In the genomic region with DNA sequence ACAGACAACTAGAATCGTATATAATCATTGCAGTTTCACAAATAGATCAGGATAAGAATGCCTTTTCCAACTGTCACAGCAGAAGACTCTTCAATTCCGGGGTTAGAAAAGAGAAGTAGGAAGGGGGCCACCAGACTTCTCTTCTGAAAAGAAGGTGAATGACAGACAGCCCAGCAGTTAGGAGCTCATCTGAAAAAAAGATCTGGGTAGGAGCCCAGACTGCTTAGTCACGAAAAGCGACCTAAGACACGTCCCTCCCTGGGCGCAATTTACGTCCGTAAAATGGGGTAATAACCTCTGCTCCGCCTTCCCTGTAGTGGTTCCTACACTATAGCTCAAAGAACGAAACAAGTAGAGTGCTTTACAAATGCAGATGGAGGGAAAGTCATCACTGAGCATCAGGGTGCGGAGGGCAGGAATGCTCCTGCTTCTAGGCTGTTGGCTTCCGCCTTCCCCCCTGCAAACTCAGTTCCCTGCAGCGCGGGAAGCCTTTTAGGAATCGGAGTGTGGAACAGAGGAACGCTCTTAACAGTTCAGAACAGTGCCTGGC, we compare ENCODE assay signal across 8 cellular contexts.
DNase-seq lines count a peak whose midpoint lies in the region; ATAC-seq and TF ChIP-seq lines count a peak whose summit lies in the region.

No MANE protein-coding gene starts in this region.

- peak overlapping the region; percentile 96 for H3K9ac ChIP-seq in adipocyte (ENCODE audit: low read length)

- H3F3A ChIP-seq in DOHH2 (ENCODE audit: control insufficient read depth, insufficient read depth) = no peaks in the 10 kb centered on the region

- peaks cover 9% of the 10 kb centered on the region; the same call in 1 of the 2 replicates for H4K20me1 ChIP-seq in DOHH2 (ENCODE audit: control insufficient read depth, insufficient read depth, low read depth, low read length)

- H3K4me1 ChIP-seq in DOHH2 (ENCODE audit: control insufficient read depth, low read length) (peaks cover 29% of the 10 kb centered on the region), adipocyte (ENCODE audit: control insufficient read depth, insufficient read depth, low read length) (peaks cover 9% of the 10 kb centered on the region)

- peak; percentile 42 for ATAC-seq in GM21447 (IDR thresholded peaks at IDR 0.05; ENCODE audit: unreplicated experiment)

- DNase-seq in HUDEP-2 (lab: John Stamatoyannopoulos, UW; ENCODE audit: unreplicated experiment in 76 of 76) (peak in 73 of 76 experiments; percentile 6 to 85 (median 55)), SHP77 (lab: John Stamatoyannopoulos, UW) (peak; percentile 24 to 62), adipocyte (ENCODE audit: low read depth) (peak; percentile 80), globus pallidus (ENCODE audit: low spot score) (no peak)
- peak; percentile 20 for DNase-seq in stimulated activated CD4-positive, alpha-beta T cell treated with anti-CD3 and anti-CD28 coated beads, Interleukin-12 subunit alpha, Interleukin-12 subunit beta, amount 100 ng/mL, for 4 hours

- H3K4me3 ChIP-seq in DOHH2 (ENCODE audit: low read length) = peak overlapping the region; percentile 92
- peak overlapping the region; percentile 99 for H3K4me3 ChIP-seq in adipocyte (ENCODE audit: low read length)
- peak overlapping the region; percentile 72 for H3K4me3 ChIP-seq in iPS-11a (ENCODE audit: low read depth, low read length)

- H3K36me3 ChIP-seq in DOHH2 (ENCODE audit: control insufficient read depth, low read length) = peaks cover 82% of the 10 kb centered on the region
- peaks cover 10% of the 10 kb centered on the region for H3K36me3 ChIP-seq in adipocyte (ENCODE audit: control insufficient read depth, insufficient read depth, low read length, severe bottlenecking)

- H3K9me2 ChIP-seq in DOHH2 (replicated peaks; ENCODE audit: control insufficient read depth, low read length) = no peaks in the 10 kb centered on the region

- H3K4me2 ChIP-seq in DOHH2 (ENCODE audit: low read length) = peak overlapping the region; percentile 76

- peaks cover 88% of the 10 kb centered on the region for H3K79me2 ChIP-seq in DOHH2 (ENCODE audit: control insufficient read depth, low read length)

- H3K27me3 ChIP-seq in DOHH2 (ENCODE audit: control insufficient read depth, low read length) = no peaks in the 10 kb centered on the region
- no peaks in the 10 kb centered on the region for H3K27me3 ChIP-seq in adipocyte (replicated peaks; ENCODE audit: control insufficient read depth, insufficient read depth, low read length)

- TF ChIP-seq CTCF in DOHH2 (IDR thresholded peaks at IDR 0.05; ENCODE audit: low read depth, low read length, poor library complexity, severe bottlenecking) = no peak

- peak overlapping the region; percentile 79 for H3K27ac ChIP-seq in DOHH2 (ENCODE audit: low read depth, low read length)

- H3K9me3 ChIP-seq in DOHH2 (ENCODE audit: control insufficient read depth, insufficient read depth, low read length) (no peaks in the 10 kb centered on the region), adipocyte (ENCODE audit: control insufficient read depth, low read length) (no peaks in the 10 kb centered on the region)
